ENCODE assay signal across 31 cellular contexts in the genomic region with DNA sequence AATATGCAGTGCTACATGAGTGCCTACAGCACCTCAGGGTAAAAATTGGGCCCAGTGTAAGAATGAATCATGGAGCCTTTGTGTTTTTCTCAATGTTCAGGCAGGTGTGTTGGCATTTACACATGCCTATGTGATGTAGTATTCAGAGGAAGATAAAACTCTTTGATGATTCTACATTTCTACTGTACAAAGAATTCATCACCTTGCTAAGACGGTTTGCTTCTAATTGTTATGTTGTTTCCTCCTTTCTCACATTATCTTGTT.
"Had no signal": no experiment of that assay in that cellular context is flagged by ENCODE, and none has a peak within 500 bp of the region (broad histone marks: within the 10 kb centered on the region; RNA-seq: fewer than 3 reads in every experiment).

No MANE protein-coding gene starts in this region.

- H3K27me3 Mint-ChIP-seq: activated B cell treated with CpG ODN at 0.5 μM for 24 hours; activated CD4-positive, alpha-beta T cell treated with anti-CD3 and anti-CD28 coated beads for 36 hours; activated naive CD8-positive, alpha-beta T cell treated with anti-CD3 and anti-CD28 coated beads for 36 hours; memory B cell; naive thymus-derived CD4-positive, alpha-beta T cell; stimulated activated naive B cell treated with anti-CD40 and anti-IgM and Interleukin-4, amounts not matched to agents 10 μg/mL and 1 μg/mL and 100 μg/mL, for 72 hours had no signal

- H3K4me3 ChIP-seq: adrenal gland, body of pancreas, coronary artery, dorsolateral prefrontal cortex, esophagus squamous epithelium, psoas muscle, right atrium auricular region, stomach, thyroid gland had no signal

- H2AFZ ChIP-seq: parathyroid adenoma had no signal

- H3K9ac ChIP-seq: parathyroid adenoma had no signal

- H3K27ac Mint-ChIP-seq: activated B cell treated with CpG ODN at 0.5 μM for 24 hours; activated CD4-positive, alpha-beta T cell treated with anti-CD3 and anti-CD28 coated beads for 36 hours; activated naive CD4-positive, alpha-beta T cell treated with anti-CD3 and anti-CD28 coated beads for 36 hours; activated naive CD8-positive, alpha-beta T cell treated with anti-CD3 and anti-CD28 coated beads for 36 hours; activated T-helper 1 cell treated with anti-CD3 and anti-CD28 coated beads, Interleukin-12 subunit alpha, Interleukin-12 subunit beta, Interleukin-2, Interleukin-4 antibody, amounts not matched to agents 30 ng/mL and 10 ng/mL and 1 ng/mL, durations not matched to agents 14 hours and 24 hours and 36 hours; memory B cell; naive thymus-derived CD4-positive, alpha-beta T cell; stimulated activated naive B cell treated with anti-CD40 and anti-IgM and Interleukin-4, amounts not matched to agents 10 μg/mL and 1 μg/mL and 100 μg/mL, for 72 hours; T-cell had no signal

- H3K27ac ChIP-seq: adrenal gland, body of pancreas, coronary artery, dorsolateral prefrontal cortex, esophagus squamous epithelium, parathyroid adenoma, psoas muscle, right atrium auricular region, stomach, thyroid gland had no signal

- H3K27me3 ChIP-seq: adrenal gland, body of pancreas, dorsolateral prefrontal cortex, esophagus squamous epithelium, right atrium auricular region, stomach, thyroid gland had no signal

- H3K4me1 Mint-ChIP-seq: activated CD4-positive, alpha-beta T cell treated with anti-CD3 and anti-CD28 coated beads for 36 hours; activated naive CD8-positive, alpha-beta T cell treated with anti-CD3 and anti-CD28 coated beads for 36 hours; memory B cell; naive thymus-derived CD4-positive, alpha-beta T cell; stimulated activated naive B cell treated with anti-CD40 and anti-IgM and Interleukin-4, amounts not matched to agents 10 μg/mL and 1 μg/mL and 100 μg/mL, for 72 hours; T-cell had no signal

- H3K4me3 Mint-ChIP-seq: activated B cell treated with CpG ODN at 0.5 μM for 24 hours; activated CD4-positive, alpha-beta T cell treated with anti-CD3 and anti-CD28 coated beads for 36 hours; activated naive CD4-positive, alpha-beta T cell treated with anti-CD3 and anti-CD28 coated beads for 36 hours; activated naive CD8-positive, alpha-beta T cell treated with anti-CD3 and anti-CD28 coated beads for 36 hours; activated T-helper 1 cell treated with anti-CD3 and anti-CD28 coated beads, Interleukin-12 subunit alpha, Interleukin-12 subunit beta, Interleukin-2, Interleukin-4 antibody, amounts not matched to agents 30 ng/mL and 10 ng/mL and 1 ng/mL, durations not matched to agents 14 hours and 24 hours and 36 hours; memory B cell; naive thymus-derived CD4-positive, alpha-beta T cell; neural crest cell; stimulated activated naive B cell treated with anti-CD40 and anti-IgM and Interleukin-4, amounts not matched to agents 10 μg/mL and 1 μg/mL and 100 μg/mL, for 72 hours; T-cell had no signal

- ATAC-seq: activated CD4-positive, alpha-beta T cell treated with anti-CD3 and anti-CD28 coated beads for 36 hours; body of pancreas; left colon; naive thymus-derived CD4-positive, alpha-beta T cell; psoas muscle; T-cell had no signal

- H3K79me2 ChIP-seq: parathyroid adenoma had no signal

- DNase-seq: activated B cell treated with CpG ODN at 0.5 μM for 24 hours; activated CD4-positive, alpha-beta T cell treated with anti-CD3 and anti-CD28 coated beads for 36 hours; activated CD4-positive, alpha-beta T cell treated with anti-CD3 and anti-CD28 coated beads, Interleukin-2, amount 50 U/mL, for 48 hours; activated CD8-positive, alpha-beta memory T cell treated with anti-CD3 and anti-CD28 coated beads for 24 hours; activated effector memory CD4-positive, alpha-beta T cell treated with anti-CD3 and anti-CD28 coated beads, Interleukin-2, amount 50 U/mL, for 16 hours; activated naive CD4-positive, alpha-beta T cell treated with anti-CD3 and anti-CD28 coated beads for 36 hours; activated naive CD8-positive, alpha-beta T cell treated with anti-CD3 and anti-CD28 coated beads for 36 hours; adrenal gland; aorta; body of pancreas; dorsolateral prefrontal cortex; effector memory CD4-positive, alpha-beta T cell; esophagus squamous epithelium; islet precursor cell; left colon; midbrain; naive thymus-derived CD4-positive, alpha-beta T cell; nucleus accumbens; psoas muscle; stimulated activated CD4-positive, alpha-beta T cell treated with anti-CD3 and anti-CD28 coated beads, Interleukin-15, amount 100 ng/mL, for 24 hours; stimulated activated CD4-positive, alpha-beta T cell treated with anti-CD3 and anti-CD28 coated beads, Interleukin-2, amount 100 ng/mL, for 24 hours; stimulated activated naive B cell treated with anti-CD40 and anti-IgM and Interleukin-4, amounts not matched to agents 10 μg/mL and 1 μg/mL and 100 μg/mL, for 72 hours; stomach; T-cell; thyroid gland had no signal

- H3K9me3 ChIP-seq: adrenal gland, body of pancreas, esophagus squamous epithelium, psoas muscle, right atrium auricular region, stomach, thyroid gland had no signal

- H3K4me1 ChIP-seq: adrenal gland, body of pancreas, esophagus squamous epithelium, parathyroid adenoma, psoas muscle, right atrium auricular region, stomach, thyroid gland had no signal

- H3K36me3 Mint-ChIP-seq: activated naive CD8-positive, alpha-beta T cell treated with anti-CD3 and anti-CD28 coated beads for 36 hours; memory B cell; naive thymus-derived CD4-positive, alpha-beta T cell; stimulated activated naive B cell treated with anti-CD40 and anti-IgM and Interleukin-4, amounts not matched to agents 10 μg/mL and 1 μg/mL and 100 μg/mL, for 72 hours; T-cell had no signal

- H3K36me3 ChIP-seq: adrenal gland, esophagus squamous epithelium, right atrium auricular region, stomach, thyroid gland had no signal

- H3K9me3 Mint-ChIP-seq: activated B cell treated with CpG ODN at 0.5 μM for 24 hours; activated naive CD4-positive, alpha-beta T cell treated with anti-CD3 and anti-CD28 coated beads for 36 hours; activated naive CD8-positive, alpha-beta T cell treated with anti-CD3 and anti-CD28 coated beads for 36 hours; activated T-helper 1 cell treated with anti-CD3 and anti-CD28 coated beads, Interleukin-12 subunit alpha, Interleukin-12 subunit beta, Interleukin-2, Interleukin-4 antibody, amounts not matched to agents 30 ng/mL and 10 ng/mL and 1 ng/mL, durations not matched to agents 14 hours and 24 hours and 36 hours; memory B cell; naive thymus-derived CD4-positive, alpha-beta T cell; neural crest cell; stimulated activated naive B cell treated with anti-CD40 and anti-IgM and Interleukin-4, amounts not matched to agents 10 μg/mL and 1 μg/mL and 100 μg/mL, for 72 hours; T-cell had no signal
